In genomic region chr9:4167040-4167671, GRCh38 we compare ENCODE assay signal across 21 cellular contexts.
DNase-seq lines count a peak whose midpoint lies in the region; FAIRE-seq and TF ChIP-seq lines count a peak whose summit lies in the region.
"Had no signal": no experiment of that assay in that cellular context is flagged by ENCODE, and none has a peak within 500 bp of the region (broad histone marks: within the 10 kb centered on the region; RNA-seq: fewer than 3 reads in every experiment).

No MANE protein-coding gene starts in this region.

- H3K27me3 ChIP-seq in breast epithelium (no peaks in the 10 kb centered on the region), astrocyte (ENCODE audit: insufficient read depth, low read length) (no peaks in the 10 kb centered on the region)
- H3K27me3 ChIP-seq: dorsolateral prefrontal cortex, SJSA1 had no signal

- H3K27ac Mint-ChIP-seq in MCF 10A (ENCODE audit: low read depth, unreplicated experiment) = no peak overlapping the region
- peak overlapping the region; percentile 16 for H3K27ac Mint-ChIP-seq in astrocyte (ENCODE audit: unreplicated experiment)
- H3K27ac Mint-ChIP-seq: progenitor cell of endocrine pancreas, type B pancreatic cell had no signal

- TF ChIP-seq POLR2A in breast epithelium (IDR thresholded peaks at IDR 0.05) = no peak

- TF ChIP-seq CTCF in MCF 10A (IDR thresholded peaks at IDR 0.05; ENCODE audit: unreplicated experiment) = no peak
- TF ChIP-seq CTCF in breast epithelium (IDR thresholded peaks at IDR 0.05) = no peak
- no peak for TF ChIP-seq CTCF in astrocyte (IDR thresholded peaks at IDR 0.05; ENCODE audit: insufficient read depth, low read depth, low read length)
- no peak for TF ChIP-seq CTCF in foreskin fibroblast (IDR thresholded peaks at IDR 0.05; ENCODE audit: low read depth, low read length)

- BruUV-seq in MCF 10A (replicated peaks; lab: Mats Ljungman, UMichigan) = no TSS peak

- H3K4me1 ChIP-seq in breast epithelium = no peaks in the 10 kb centered on the region
- H3K4me1 ChIP-seq in astrocyte (ENCODE audit: insufficient read depth, low read length) = peaks cover 6% of the 10 kb centered on the region

- no peaks in the 10 kb centered on the region for H3K9me3 ChIP-seq in breast epithelium
- no peaks in the 10 kb centered on the region for H3K9me3 ChIP-seq in astrocyte (ENCODE audit: insufficient read depth, low read depth, low read length)
- H3K9me3 ChIP-seq: SJSA1 had no signal

- POLR2A ChIA-PET in MCF 10A (lab: Yijun Ruan, JAX) = no interaction called here

- peak; percentile 60 for FAIRE-seq in astrocyte (lab: Jason Lieb, UNC)
- FAIRE-seq: GM12878 had no signal

- H3K9ac ChIP-seq in astrocyte (ENCODE audit: low read length) = no peak overlapping the region

- DNase-seq in MCF 10A (ENCODE audit: unreplicated experiment) (peak; percentile 88), breast epithelium (ENCODE audit: low spot score in 2 of 2) (no peak), astrocyte (ENCODE audit: low read depth) (peak; percentile 61), foreskin fibroblast (peak; percentile 69 to 81), middle frontal gyrus (ENCODE audit: extremely low spot score, low spot score) (no peak), SHP77 (lab: John Stamatoyannopoulos, UW) (no peak), kidney tubule cell (ENCODE audit: low spot score) (no peak)
- DNase-seq in activated T-cell treated with anti-CD3 and anti-CD28 coated beads, Interleukin-2, amount 50 U/mL, for 1 hour = no peak
- DNase-seq: 8988T; activated CD4-positive, alpha-beta T cell treated with anti-CD3 and anti-CD28 coated beads for 1 hour; activated gamma-delta T cell; aorta; dorsolateral prefrontal cortex; foreskin melanocyte; NCI-H1694 treated with DMSO at 0.1 percent for 48 hours; NCI-H510A treated with DMSO at 0.1 percent for 48 hours; stimulated activated naive CD4-positive, alpha-beta T cell had no signal

- peaks cover 23% of the 10 kb centered on the region for H4K20me1 ChIP-seq in astrocyte (ENCODE audit: insufficient read depth, low read length)

- CTCF ChIA-PET in MCF 10A (lab: Yijun Ruan, JAX) = interaction anchor here (0.6 kb wide), 1 partner anchor 305 kb away, joined by 3 read pairs; no protein-coding TSS in a partner anchor

- no peak overlapping the region for H3K27ac ChIP-seq in breast epithelium
- H3K27ac ChIP-seq in astrocyte (ENCODE audit: low read depth, low read length) = no peak overlapping the region
- H3K27ac ChIP-seq: dorsolateral prefrontal cortex, SJSA1 had no signal

- no peak overlapping the region for H2AFZ ChIP-seq in astrocyte (ENCODE audit: low read depth, low read length)

- H3K79me2 ChIP-seq in astrocyte (ENCODE audit: insufficient read depth, low read length) = peaks cover 78% of the 10 kb centered on the region

- no peaks in the 10 kb centered on the region for H3K27me3 Mint-ChIP-seq in MCF 10A (ENCODE audit: insufficient read depth, unreplicated experiment)
- H3K27me3 Mint-ChIP-seq in astrocyte (ENCODE audit: low read depth, unreplicated experiment) = no peaks in the 10 kb centered on the region
- H3K27me3 Mint-ChIP-seq: progenitor cell of endocrine pancreas, type B pancreatic cell had no signal

- H3K36me3 ChIP-seq in breast epithelium (no peaks in the 10 kb centered on the region), astrocyte (ENCODE audit: insufficient read depth, low read length) (no peaks in the 10 kb centered on the region)
- H3K36me3 ChIP-seq: SJSA1 had no signal

- peak overlapping the region; percentile 0 for H3K4me2 ChIP-seq in astrocyte (ENCODE audit: low read length)

- H3K36me3 Mint-ChIP-seq in MCF 10A (ENCODE audit: insufficient read depth, unreplicated experiment) = no peaks in the 10 kb centered on the region
- H3K36me3 Mint-ChIP-seq in astrocyte (ENCODE audit: low read depth, unreplicated experiment) = peaks cover 2% of the 10 kb centered on the region
- H3K36me3 Mint-ChIP-seq: type B pancreatic cell had no signal

- H3K4me3 ChIP-seq in breast epithelium = no peak overlapping the region
- no peak overlapping the region for H3K4me3 ChIP-seq in astrocyte (ENCODE audit: insufficient read depth, low read depth, low read length)
- no peak overlapping the region for H3K4me3 ChIP-seq in foreskin fibroblast (ENCODE audit: low read depth in 1 of 2, low read length in 2 of 2)
- H3K4me3 ChIP-seq: dorsolateral prefrontal cortex, GM12878, SJSA1 had no signal

- intact Hi-C loops in MCF 10A (cut with micrococcal nuclease) = no loop called here
- intact Hi-C loops in breast epithelium (cut with DNase I; ENCODE audit: low total_unique reads) = no loop called here

- H3K9me3 Mint-ChIP-seq in MCF 10A (ENCODE audit: unreplicated experiment) (no peaks in the 10 kb centered on the region), astrocyte (ENCODE audit: unreplicated experiment) (no peaks in the 10 kb centered on the region)
- H3K9me3 Mint-ChIP-seq: type B pancreatic cell had no signal

- no peak overlapping the region for H3K4me3 Mint-ChIP-seq in MCF 10A (ENCODE audit: unreplicated experiment)
- no peak overlapping the region for H3K4me3 Mint-ChIP-seq in astrocyte (ENCODE audit: unreplicated experiment)
- H3K4me3 Mint-ChIP-seq: type B pancreatic cell had no signal

- peaks cover 9% of the 10 kb centered on the region for H3K4me1 Mint-ChIP-seq in MCF 10A (ENCODE audit: insufficient read depth, unreplicated experiment)
- peaks cover 6% of the 10 kb centered on the region for H3K4me1 Mint-ChIP-seq in astrocyte (ENCODE audit: low read depth, unreplicated experiment)

Comparison
In these comparisons a context has a peak if more than half of its experiments do, and no peak if none do; other contexts are left out.
1. DNase-seq: peak in MCF 10A (single experiment), astrocyte (single experiment) and foreskin fibroblast (2 of 2); none in breast epithelium (0 of 2), activated T-cell treated with anti-CD3 and anti-CD28 coated beads, Interleukin-2, amount 50 U/mL, for 1 hour (single experiment), middle frontal gyrus (single experiment), SHP77 (0 of 2) and kidney tubule cell (single experiment).